ENCODE assay signal across 2 cellular contexts in genomic region chr16:27636453-27637200, GRCh38.
A peak's percentile ranks its signal among the peaks of the same experiment; 100 is the strongest.
TF ChIP-seq lines count a peak whose summit lies in the region.

No MANE protein-coding gene starts in this region.

TF ChIP-seq in IMR-90, 13 proteins besides CTCF, POLR2A, EP300 and RAD21:
- TF ChIP-seq SMC3 (IDR thresholded peaks at IDR 0.05; ENCODE audit: low read depth, low read length) (no peak), ELK1 (IDR thresholded peaks at IDR 0.05; ENCODE audit: borderline replicate concordance, low read depth, low read length) (no peak), RFX5 (IDR thresholded peaks at IDR 0.05; ENCODE audit: low read depth, low read length) (no peak), BHLHE40 (IDR thresholded peaks at IDR 0.05; ENCODE audit: low read depth, low read length) (no peak), NFE2L2 (IDR thresholded peaks at IDR 0.05; ENCODE audit: low read depth, low read length) (no peak), FOS (IDR thresholded peaks at IDR 0.05; ENCODE audit: low read depth, low read length) (no peak), CHD1 (IDR thresholded peaks at IDR 0.05; ENCODE audit: low read depth, low read length) (no peak), RCOR1 (IDR thresholded peaks at IDR 0.05; ENCODE audit: insufficient replicate concordance, low read length) (no peak), CEBPB (IDR thresholded peaks at IDR 0.05; ENCODE audit: low read depth, low read length) (no peak), MAZ (IDR thresholded peaks at IDR 0.05; ENCODE audit: borderline replicate concordance, low read depth, low read length) (no peak)
- TF ChIP-seq, protein P1, sequence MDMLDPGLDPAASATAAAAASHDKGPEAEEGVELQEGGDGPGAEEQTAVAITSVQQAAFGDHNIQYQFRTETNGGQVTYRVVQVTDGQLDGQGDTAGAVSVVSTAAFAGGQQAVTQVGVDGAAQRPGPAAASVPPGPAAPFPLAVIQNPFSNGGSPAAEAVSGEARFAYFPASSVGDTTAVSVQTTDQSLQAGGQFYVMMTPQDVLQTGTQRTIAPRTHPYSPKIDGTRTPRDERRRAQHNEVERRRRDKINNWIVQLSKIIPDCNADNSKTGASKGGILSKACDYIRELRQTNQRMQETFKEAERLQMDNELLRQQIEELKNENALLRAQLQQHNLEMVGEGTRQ (IDR thresholded peaks at IDR 0.05; ENCODE audit: low read depth, low read length), result no peak

TF ChIP-seq in K562, 482 proteins besides CTCF, POLR2A, EP300 and RAD21:
- TF ChIP-seq KDM1A (IDR thresholded peaks at IDR 0.05) (0 out of 4 replicates have a peak, but pooled peaks of 1 of the 2 experiments have one; percentile 20), BRD9 (IDR thresholded peaks at IDR 0.05; ENCODE audit: low read depth, partially characterized antibody) (peak; percentile 100), SMARCA5 (IDR thresholded peaks at IDR 0.05) (peak; percentile 90; the same call in 1 of the 2 replicates), YY1 (IDR thresholded peaks at IDR 0.05; ENCODE audit: borderline replicate concordance in 1 of 3, control insufficient read depth in 1 of 3, extremely low read depth in 1 of 3, insufficient read depth in 3 of 3, insufficient read length in 1 of 3, insufficient replicate concordance in 2 of 3, low read depth in 1 of 3, low read length in 2 of 3) (no peak), ZFP36 (IDR thresholded peaks at IDR 0.05; ENCODE audit: low read depth, low read length, partially characterized antibody) (peak; percentile 85)
